In genomic region chr13:111590796-111591195, GRCh38 we compare ENCODE assay signal across 15 cellular contexts.
"Had no signal": no experiment of that assay in that cellular context is flagged by ENCODE, and none has a peak within 500 bp of the region (broad histone marks: within the 10 kb centered on the region; RNA-seq: fewer than 3 reads in every experiment).

No MANE protein-coding gene starts in this region.

- H3K27ac Mint-ChIP-seq: stimulated activated naive B cell treated with anti-CD40 and anti-IgM and Interleukin-4, amounts not matched to agents 10 μg/mL and 1 μg/mL and 100 μg/mL, for 72 hours; type B pancreatic cell had no signal

- H3K27me3 Mint-ChIP-seq: stimulated activated naive B cell treated with anti-CD40 and anti-IgM and Interleukin-4, amounts not matched to agents 10 μg/mL and 1 μg/mL and 100 μg/mL, for 72 hours had no signal

- H3K4me3 Mint-ChIP-seq: naive B cell; stimulated activated naive B cell treated with anti-CD40 and anti-IgM and Interleukin-4, amounts not matched to agents 10 μg/mL and 1 μg/mL and 100 μg/mL, for 72 hours; type B pancreatic cell had no signal

- DNase-seq: colonic mucosa; dorsolateral prefrontal cortex; effector CD8-positive, alpha-beta T cell; gastrocnemius medialis; heart right ventricle; hypothalamus; left ventricle myocardium inferior; mesenchymal stem cell; naive B cell; stimulated activated CD4-positive, alpha-beta T cell treated with anti-CD3 and anti-CD28 coated beads, Interleukin-2, amount 100 ng/mL, for 24 hours; stimulated activated CD4-positive, alpha-beta T cell treated with anti-CD3 and anti-CD28 coated beads, Interleukin-4, amount 100 ng/mL, for 4 hours; stimulated activated naive B cell treated with anti-CD40 and anti-IgM and Interleukin-4, amounts not matched to agents 10 μg/mL and 1 μg/mL and 100 μg/mL, for 72 hours; thyroid gland had no signal

- H3K9me3 Mint-ChIP-seq: type B pancreatic cell had no signal

- FAIRE-seq: islet of Langerhans had no signal

- H3K4me1 Mint-ChIP-seq: naive B cell; stimulated activated naive B cell treated with anti-CD40 and anti-IgM and Interleukin-4, amounts not matched to agents 10 μg/mL and 1 μg/mL and 100 μg/mL, for 72 hours had no signal

- H3K36me3 Mint-ChIP-seq: stimulated activated naive B cell treated with anti-CD40 and anti-IgM and Interleukin-4, amounts not matched to agents 10 μg/mL and 1 μg/mL and 100 μg/mL, for 72 hours; type B pancreatic cell had no signal
